Comparison of ENCODE assay signal across 1 cellular context in genomic region chr11:69302447-69302846, GRCh38.
TF ChIP-seq lines count a peak whose summit lies in the region.

No MANE protein-coding gene starts in this region.

TF ChIP-seq in endothelial cell of umbilical vein, 7 proteins besides CTCF, POLR2A, EP300 and RAD21:
- TF ChIP-seq MYC (IDR thresholded peaks at IDR 0.05; ENCODE audit: low read depth, low read length): no peak
- no peak for TF ChIP-seq GATA2 (IDR thresholded peaks at IDR 0.05; ENCODE audit: insufficient read depth, insufficient read length, low read depth, low read length)
- TF ChIP-seq JUN (IDR thresholded peaks at IDR 0.05; ENCODE audit: borderline replicate concordance, insufficient read depth, insufficient read length, low read depth): no peak
- no peak for TF ChIP-seq POLR2AphosphoS5 (IDR thresholded peaks at IDR 0.05; ENCODE audit: insufficient read depth, low read depth, low read length)
- no peak for TF ChIP-seq MAX (IDR thresholded peaks at IDR 0.05; ENCODE audit: insufficient read depth, insufficient read length)
- TF ChIP-seq EZH2 (IDR thresholded peaks at IDR 0.05; ENCODE audit: borderline replicate concordance, low read depth, low read length, severe bottlenecking): no peak
- TF ChIP-seq FOS (IDR thresholded peaks at IDR 0.05; ENCODE audit: borderline replicate concordance, insufficient read depth, low read length): no peak
